Comparison of ENCODE assay signal across 9 cellular contexts in the genomic region with DNA sequence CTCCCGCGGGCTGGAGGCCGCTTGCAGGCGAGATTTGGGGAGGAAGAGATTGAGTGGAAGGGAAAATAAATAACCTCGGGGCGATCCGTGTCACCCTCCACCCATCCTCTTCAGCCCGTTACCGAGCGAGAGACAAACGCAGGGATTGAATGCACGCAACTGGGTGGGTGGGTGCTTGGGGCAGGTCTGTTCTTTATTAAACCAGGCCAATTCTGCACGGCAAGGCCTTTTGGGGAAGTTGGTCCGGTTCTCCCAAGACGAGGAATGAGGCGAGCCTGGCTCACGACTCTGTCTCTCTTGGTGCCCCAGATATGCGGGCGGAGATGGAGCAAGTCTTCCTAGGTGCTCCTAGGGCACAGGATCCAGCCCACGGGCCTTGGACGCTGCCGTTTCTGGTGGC. TPM values are rescaled to one million over a fixed set of nuclear protein-coding genes. Genes with fewer than 3 reads are reported as not detected.
DNase-seq lines count a peak whose midpoint lies in the region; ATAC-seq and TF ChIP-seq lines count a peak whose summit lies in the region.
"Had no signal": no experiment of that assay in that cellular context is flagged by ENCODE, and none has a peak within 500 bp of the region (broad histone marks: within the 10 kb centered on the region; RNA-seq: fewer than 3 reads in every experiment).

No MANE protein-coding gene starts in this region.

- H3K4me1 Mint-ChIP-seq in stimulated activated effector memory CD8-positive, alpha-beta T cell treated with anti-CD3 and anti-CD28 coated beads, Interleukin-12 subunit alpha, Interleukin-12 subunit beta, amount 100 ng/mL, for 72 hours: peaks cover 52% of the 10 kb centered on the region

- no peaks in the 10 kb centered on the region for H3K9me3 Mint-ChIP-seq in stimulated activated effector memory CD8-positive, alpha-beta T cell treated with anti-CD3 and anti-CD28 coated beads, Interleukin-12 subunit alpha, Interleukin-12 subunit beta, amount 100 ng/mL, for 72 hours

- DNase-seq in NCI-H146 (lab: John Stamatoyannopoulos, UW): peak; percentile 59
- no peak for DNase-seq in NCI-H146 treated with DMSO at 0.1 percent for 48 hours (lab: John Stamatoyannopoulos, UW; ENCODE audit: unreplicated experiment)
- no peak for DNase-seq in RWPE2 (ENCODE audit: low spot score)
- no peak for DNase-seq in fibroblast of pulmonary artery (ENCODE audit: low read depth)
- DNase-seq in stimulated activated effector memory CD8-positive, alpha-beta T cell treated with anti-CD3 and anti-CD28 coated beads, Interleukin-12 subunit alpha, Interleukin-12 subunit beta, amount 100 ng/mL, for 72 hours (ENCODE audit: low spot score in 2 of 2): no peak
- DNase-seq in head of caudate nucleus: no peak
- DNase-seq in mesenteric fat pad (ENCODE audit: low spot score): no peak

- intact Hi-C loops in head of caudate nucleus (cut with DNase I): no loop called here

- H3K27me3 ChIP-seq in RWPE2 (ENCODE audit: insufficient read depth, poor library complexity, severe bottlenecking): peaks cover 27% of the 10 kb centered on the region

- peak overlapping the region; percentile 94 for H3K4me3 Mint-ChIP-seq in stimulated activated effector memory CD8-positive, alpha-beta T cell treated with anti-CD3 and anti-CD28 coated beads, Interleukin-12 subunit alpha, Interleukin-12 subunit beta, amount 100 ng/mL, for 72 hours

- H3K36me3 ChIP-seq in RWPE2 (ENCODE audit: low read depth): no peaks in the 10 kb centered on the region
- H3K36me3 ChIP-seq: BLaER1 had no signal

- H3K4me3 ChIP-seq in RWPE2 (ENCODE audit: severe bottlenecking): peak overlapping the region; percentile 55
- peak overlapping the region; percentile 41 for H3K4me3 ChIP-seq in fibroblast of pulmonary artery (replicated peaks; ENCODE audit: low read depth, low read length)
- H3K4me3 ChIP-seq: BLaER1 had no signal

- no peak for TF ChIP-seq CTCF in RWPE2 (IDR thresholded peaks at IDR 0.05; ENCODE audit: poor library complexity, severe bottlenecking)
- no peak for TF ChIP-seq CTCF in fibroblast of pulmonary artery (IDR thresholded peaks at IDR 0.05; ENCODE audit: low read length, missing control alignments)

- peak overlapping the region; percentile 82 for H3K27ac Mint-ChIP-seq in stimulated activated effector memory CD8-positive, alpha-beta T cell treated with anti-CD3 and anti-CD28 coated beads, Interleukin-12 subunit alpha, Interleukin-12 subunit beta, amount 100 ng/mL, for 72 hours

- peaks cover 5% of the 10 kb centered on the region for H3K4me1 ChIP-seq in RWPE2 (ENCODE audit: insufficient read depth, poor library complexity, severe bottlenecking)
- H3K4me1 ChIP-seq: BLaER1 had no signal

- peak overlapping the region; percentile 66 for H3K27ac ChIP-seq in RWPE2 (ENCODE audit: poor library complexity, severe bottlenecking)
- H3K27ac ChIP-seq: BLaER1 had no signal

- no peaks in the 10 kb centered on the region for H3K9me3 ChIP-seq in RWPE2 (ENCODE audit: severe bottlenecking)

- peak; percentile 11; the same call in 2 of the 3 replicates for ATAC-seq in RWPE2 (ENCODE audit: low read depth)
- ATAC-seq in stimulated activated effector memory CD8-positive, alpha-beta T cell treated with anti-CD3 and anti-CD28 coated beads, Interleukin-12 subunit alpha, Interleukin-12 subunit beta, amount 100 ng/mL, for 72 hours: peak; percentile 4
- no peak for ATAC-seq in GM18909 (IDR thresholded peaks at IDR 0.05; ENCODE audit: poor library complexity, unreplicated experiment)

- H3K36me3 Mint-ChIP-seq in stimulated activated effector memory CD8-positive, alpha-beta T cell treated with anti-CD3 and anti-CD28 coated beads, Interleukin-12 subunit alpha, Interleukin-12 subunit beta, amount 100 ng/mL, for 72 hours: peaks cover 18% of the 10 kb centered on the region

RNA-seq across cellular contexts. Expression of a gene that starts 0.4 kb away (rescaled TPM):
- total RNA-seq in mesenteric fat pad: 12.8 TPM

RNA-seq across cellular contexts. Expression of a gene that starts 3.9 kb away (rescaled TPM):
- total RNA-seq in mesenteric fat pad: 2.3 TPM

RNA-seq across cellular contexts. Expression of a gene that starts 6.4 kb away (rescaled TPM):
- 8.9 TPM for total RNA-seq in mesenteric fat pad

RNA-seq across cellular contexts. Expression of a gene that starts 14.9 kb away (rescaled TPM):
- total RNA-seq in mesenteric fat pad: 0.58 TPM

RNA-seq across cellular contexts. Expression of a gene that starts 17.6 kb away (rescaled TPM):
- total RNA-seq in mesenteric fat pad: 2.0 TPM
